ENCODE assay signal across 1 cellular context in the genomic region with DNA sequence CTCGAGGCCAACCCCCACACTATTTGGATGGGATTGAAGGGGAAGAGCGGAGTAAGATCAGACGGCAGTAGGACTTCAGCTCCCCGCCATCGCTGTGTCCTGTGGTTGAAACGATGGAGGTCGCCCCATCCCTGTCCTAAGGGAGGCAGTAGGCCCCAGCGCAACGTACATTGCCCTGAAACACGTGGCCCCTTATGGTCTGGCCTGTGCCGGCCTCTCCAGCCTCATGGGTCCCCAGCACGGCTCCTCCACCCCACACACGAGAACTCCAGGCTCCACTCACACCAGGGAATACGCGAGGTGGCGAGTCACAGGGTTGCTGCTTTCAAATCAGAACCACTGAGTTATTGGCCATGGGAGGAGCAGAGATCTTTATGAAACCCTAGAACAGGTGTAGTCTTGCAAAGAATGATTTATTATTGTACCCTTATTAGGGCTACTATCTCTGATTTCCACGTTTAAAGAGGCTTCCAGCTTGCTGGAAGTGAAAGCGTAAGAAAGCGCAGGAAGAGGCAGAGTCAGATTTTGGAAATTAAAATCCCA.
TF ChIP-seq lines count a peak whose summit lies in the region.

No MANE protein-coding gene starts in this region.

TF ChIP-seq in HepG2, 621 proteins besides CTCF, POLR2A, EP300 and RAD21 (continued from another document and continues in another):
- TF ChIP-seq, protein P1, sequence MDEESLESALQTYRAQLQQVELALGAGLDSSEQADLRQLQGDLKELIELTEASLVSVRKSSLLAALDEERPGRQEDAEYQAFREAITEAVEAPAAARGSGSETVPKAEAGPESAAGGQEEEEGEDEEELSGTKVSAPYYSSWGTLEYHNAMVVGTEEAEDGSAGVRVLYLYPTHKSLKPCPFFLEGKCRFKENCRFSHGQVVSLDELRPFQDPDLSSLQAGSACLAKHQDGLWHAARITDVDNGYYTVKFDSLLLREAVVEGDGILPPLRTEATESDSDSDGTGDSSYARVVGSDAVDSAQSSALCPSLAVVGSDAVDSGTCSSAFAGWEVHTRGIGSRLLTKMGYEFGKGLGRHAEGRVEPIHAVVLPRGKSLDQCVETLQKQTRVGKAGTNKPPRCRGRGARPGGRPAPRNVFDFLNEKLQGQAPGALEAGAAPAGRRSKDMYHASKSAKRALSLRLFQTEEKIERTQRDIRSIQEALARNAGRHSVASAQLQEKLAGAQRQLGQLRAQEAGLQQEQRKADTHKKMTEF (CRISPR knock-in tag; IDR thresholded peaks at IDR 0.05), result peak; percentile 54
- no peak for TF ChIP-seq ZNF282 (IDR thresholded peaks at IDR 0.05; ENCODE audit: partially characterized antibody)
- TF ChIP-seq SRSF4 (IDR thresholded peaks at IDR 0.05; ENCODE audit: low read depth, low read length, poor library complexity, severe bottlenecking), result no peak
- TF ChIP-seq, protein P2, sequence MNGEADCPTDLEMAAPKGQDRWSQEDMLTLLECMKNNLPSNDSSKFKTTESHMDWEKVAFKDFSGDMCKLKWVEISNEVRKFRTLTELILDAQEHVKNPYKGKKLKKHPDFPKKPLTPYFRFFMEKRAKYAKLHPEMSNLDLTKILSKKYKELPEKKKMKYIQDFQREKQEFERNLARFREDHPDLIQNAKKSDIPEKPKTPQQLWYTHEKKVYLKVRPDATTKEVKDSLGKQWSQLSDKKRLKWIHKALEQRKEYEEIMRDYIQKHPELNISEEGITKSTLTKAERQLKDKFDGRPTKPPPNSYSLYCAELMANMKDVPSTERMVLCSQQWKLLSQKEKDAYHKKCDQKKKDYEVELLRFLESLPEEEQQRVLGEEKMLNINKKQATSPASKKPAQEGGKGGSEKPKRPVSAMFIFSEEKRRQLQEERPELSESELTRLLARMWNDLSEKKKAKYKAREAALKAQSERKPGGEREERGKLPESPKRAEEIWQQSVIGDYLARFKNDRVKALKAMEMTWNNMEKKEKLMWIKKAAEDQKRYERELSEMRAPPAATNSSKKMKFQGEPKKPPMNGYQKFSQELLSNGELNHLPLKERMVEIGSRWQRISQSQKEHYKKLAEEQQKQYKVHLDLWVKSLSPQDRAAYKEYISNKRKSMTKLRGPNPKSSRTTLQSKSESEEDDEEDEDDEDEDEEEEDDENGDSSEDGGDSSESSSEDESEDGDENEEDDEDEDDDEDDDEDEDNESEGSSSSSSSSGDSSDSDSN (CRISPR knock-in tag; IDR thresholded peaks at IDR 0.05), result peak; percentile 56
- peak; percentile 75; the same call in 1 of the 2 replicates for TF ChIP-seq ZNF75D (CRISPR knock-in tag; IDR thresholded peaks at IDR 0.05; ENCODE audit: borderline replicate concordance)
- TF ChIP-seq ZNF251 (CRISPR knock-in tag; IDR thresholded peaks at IDR 0.05), result no peak
- no peak for TF ChIP-seq ZNF775 (CRISPR knock-in tag; IDR thresholded peaks at IDR 0.05; ENCODE audit: borderline replicate concordance)
- TF ChIP-seq ASH2L (IDR thresholded peaks at IDR 0.05; ENCODE audit: insufficient read length, low read depth, low read length), result peak; percentile 20
- TF ChIP-seq, protein P3, sequence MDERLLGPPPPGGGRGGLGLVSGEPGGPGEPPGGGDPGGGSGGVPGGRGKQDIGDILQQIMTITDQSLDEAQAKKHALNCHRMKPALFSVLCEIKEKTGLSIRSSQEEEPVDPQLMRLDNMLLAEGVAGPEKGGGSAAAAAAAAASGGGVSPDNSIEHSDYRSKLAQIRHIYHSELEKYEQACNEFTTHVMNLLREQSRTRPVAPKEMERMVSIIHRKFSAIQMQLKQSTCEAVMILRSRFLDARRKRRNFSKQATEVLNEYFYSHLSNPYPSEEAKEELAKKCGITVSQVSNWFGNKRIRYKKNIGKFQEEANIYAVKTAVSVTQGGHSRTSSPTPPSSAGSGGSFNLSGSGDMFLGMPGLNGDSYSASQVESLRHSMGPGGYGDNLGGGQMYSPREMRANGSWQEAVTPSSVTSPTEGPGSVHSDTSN (CRISPR knock-in tag; IDR thresholded peaks at IDR 0.05), result 0 out of 2 replicates have a peak, but pooled peaks have one; percentile 2
- TF ChIP-seq, protein P4, sequence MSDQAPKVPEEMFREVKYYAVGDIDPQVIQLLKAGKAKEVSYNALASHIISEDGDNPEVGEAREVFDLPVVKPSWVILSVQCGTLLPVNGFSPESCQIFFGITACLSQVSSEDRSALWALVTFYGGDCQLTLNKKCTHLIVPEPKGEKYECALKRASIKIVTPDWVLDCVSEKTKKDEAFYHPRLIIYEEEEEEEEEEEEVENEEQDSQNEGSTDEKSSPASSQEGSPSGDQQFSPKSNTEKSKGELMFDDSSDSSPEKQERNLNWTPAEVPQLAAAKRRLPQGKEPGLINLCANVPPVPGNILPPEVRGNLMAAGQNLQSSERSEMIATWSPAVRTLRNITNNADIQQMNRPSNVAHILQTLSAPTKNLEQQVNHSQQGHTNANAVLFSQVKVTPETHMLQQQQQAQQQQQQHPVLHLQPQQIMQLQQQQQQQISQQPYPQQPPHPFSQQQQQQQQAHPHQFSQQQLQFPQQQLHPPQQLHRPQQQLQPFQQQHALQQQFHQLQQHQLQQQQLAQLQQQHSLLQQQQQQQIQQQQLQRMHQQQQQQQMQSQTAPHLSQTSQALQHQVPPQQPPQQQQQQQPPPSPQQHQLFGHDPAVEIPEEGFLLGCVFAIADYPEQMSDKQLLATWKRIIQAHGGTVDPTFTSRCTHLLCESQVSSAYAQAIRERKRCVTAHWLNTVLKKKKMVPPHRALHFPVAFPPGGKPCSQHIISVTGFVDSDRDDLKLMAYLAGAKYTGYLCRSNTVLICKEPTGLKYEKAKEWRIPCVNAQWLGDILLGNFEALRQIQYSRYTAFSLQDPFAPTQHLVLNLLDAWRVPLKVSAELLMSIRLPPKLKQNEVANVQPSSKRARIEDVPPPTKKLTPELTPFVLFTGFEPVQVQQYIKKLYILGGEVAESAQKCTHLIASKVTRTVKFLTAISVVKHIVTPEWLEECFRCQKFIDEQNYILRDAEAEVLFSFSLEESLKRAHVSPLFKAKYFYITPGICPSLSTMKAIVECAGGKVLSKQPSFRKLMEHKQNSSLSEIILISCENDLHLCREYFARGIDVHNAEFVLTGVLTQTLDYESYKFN (CRISPR knock-in tag; conservative IDR thresholded peaks at IDR 0.05), result peak; percentile 13; the same call in 1 of the 2 replicates
- TF ChIP-seq ZNF773 (CRISPR knock-in tag; IDR thresholded peaks at IDR 0.05; ENCODE audit: borderline replicate concordance), result no peak
- TF ChIP-seq, protein P5, sequence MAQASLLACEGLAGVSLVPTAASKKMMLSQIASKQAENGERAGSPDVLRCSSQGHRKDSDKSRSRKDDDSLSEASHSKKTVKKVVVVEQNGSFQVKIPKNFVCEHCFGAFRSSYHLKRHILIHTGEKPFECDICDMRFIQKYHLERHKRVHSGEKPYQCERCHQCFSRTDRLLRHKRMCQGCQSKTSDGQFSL (CRISPR knock-in tag; IDR thresholded peaks at IDR 0.05), result peak; percentile 29; the same call in 1 of the 2 replicates
- no peak for TF ChIP-seq ZNF562 (CRISPR knock-in tag; IDR thresholded peaks at IDR 0.05; ENCODE audit: borderline replicate concordance)
- peak; percentile 87; the same call in 1 of the 2 replicates for TF ChIP-seq ZNF264 (CRISPR knock-in tag; IDR thresholded peaks at IDR 0.05)
- peak; percentile 16; the same call in 1 of the 2 replicates for TF ChIP-seq FOXA3 (CRISPR knock-in tag; IDR thresholded peaks at IDR 0.05)
- TF ChIP-seq CBX5 (CRISPR knock-in tag; IDR thresholded peaks at IDR 0.05; ENCODE audit: borderline replicate concordance), result peak; percentile 23; the same call in 1 of the 2 replicates
- TF ChIP-seq MYC (CRISPR knock-in tag; IDR thresholded peaks at IDR 0.05; ENCODE audit: borderline replicate concordance), result peak; percentile 98
- TF ChIP-seq EZH2 (conservative IDR thresholded peaks at IDR 0.05; ENCODE audit: low read depth, low read length), result no peak
- 0 out of 2 replicates have a peak, but pooled peaks have one; percentile 15 for TF ChIP-seq ZNF780A (CRISPR knock-in tag; IDR thresholded peaks at IDR 0.05)
- no peak for TF ChIP-seq RFX5 (IDR thresholded peaks at IDR 0.05; ENCODE audit: low read depth, low read length)
- peak; percentile 89 for TF ChIP-seq ZNF788 (CRISPR knock-in tag; IDR thresholded peaks at IDR 0.05; ENCODE audit: borderline replicate concordance)
- TF ChIP-seq ZNF883 (CRISPR knock-in tag; IDR thresholded peaks at IDR 0.05; ENCODE audit: not compliant biosample characterization), result peak; percentile 26
- TF ChIP-seq, protein P6, sequence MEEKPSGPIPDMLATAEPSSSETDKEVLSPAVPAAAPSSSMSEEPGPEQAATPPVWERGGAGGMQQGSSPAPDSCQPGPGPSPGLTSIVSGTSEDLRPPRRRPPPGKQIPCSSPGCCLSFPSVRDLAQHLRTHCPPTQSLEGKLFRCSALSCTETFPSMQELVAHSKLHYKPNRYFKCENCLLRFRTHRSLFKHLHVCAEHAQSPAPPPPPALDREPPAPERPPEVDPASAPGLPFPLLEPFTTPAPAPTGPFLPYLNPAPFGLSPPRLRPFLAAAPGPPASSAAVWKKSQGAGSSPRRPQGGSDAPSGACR (CRISPR knock-in tag; IDR thresholded peaks at IDR 0.05), result 0 out of 2 replicates have a peak, but pooled peaks have one; percentile 29
- peak; percentile 52 for TF ChIP-seq JARID2 (CRISPR knock-in tag; IDR thresholded peaks at IDR 0.05; ENCODE audit: insufficient replicate concordance)
- 0 out of 2 replicates have a peak, but pooled peaks have one; percentile 57 for TF ChIP-seq ELF4 (CRISPR knock-in tag; IDR thresholded peaks at IDR 0.05; ENCODE audit: borderline replicate concordance)
- peak; percentile 63; the same call in 1 of the 2 replicates for TF ChIP-seq ZNF616 (CRISPR knock-in tag; IDR thresholded peaks at IDR 0.05; ENCODE audit: low read depth)
- no peak for TF ChIP-seq HDAC6 (IDR thresholded peaks at IDR 0.05; ENCODE audit: low read depth, low read length)
- peak; percentile 57 for TF ChIP-seq TOPORS (CRISPR knock-in tag; IDR thresholded peaks at IDR 0.05)
- TF ChIP-seq, protein P7, sequence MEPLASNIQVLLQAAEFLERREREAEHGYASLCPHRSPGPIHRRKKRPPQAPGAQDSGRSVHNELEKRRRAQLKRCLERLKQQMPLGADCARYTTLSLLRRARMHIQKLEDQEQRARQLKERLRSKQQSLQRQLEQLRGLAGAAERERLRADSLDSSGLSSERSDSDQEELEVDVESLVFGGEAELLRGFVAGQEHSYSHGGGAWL (CRISPR knock-in tag; IDR thresholded peaks at IDR 0.05), result peak; percentile 92
- peak; percentile 44 for TF ChIP-seq PHF20 (CRISPR knock-in tag; IDR thresholded peaks at IDR 0.05)
- no peak for TF ChIP-seq ZNF543 (CRISPR knock-in tag; IDR thresholded peaks at IDR 0.05)
- TF ChIP-seq, protein P8, sequence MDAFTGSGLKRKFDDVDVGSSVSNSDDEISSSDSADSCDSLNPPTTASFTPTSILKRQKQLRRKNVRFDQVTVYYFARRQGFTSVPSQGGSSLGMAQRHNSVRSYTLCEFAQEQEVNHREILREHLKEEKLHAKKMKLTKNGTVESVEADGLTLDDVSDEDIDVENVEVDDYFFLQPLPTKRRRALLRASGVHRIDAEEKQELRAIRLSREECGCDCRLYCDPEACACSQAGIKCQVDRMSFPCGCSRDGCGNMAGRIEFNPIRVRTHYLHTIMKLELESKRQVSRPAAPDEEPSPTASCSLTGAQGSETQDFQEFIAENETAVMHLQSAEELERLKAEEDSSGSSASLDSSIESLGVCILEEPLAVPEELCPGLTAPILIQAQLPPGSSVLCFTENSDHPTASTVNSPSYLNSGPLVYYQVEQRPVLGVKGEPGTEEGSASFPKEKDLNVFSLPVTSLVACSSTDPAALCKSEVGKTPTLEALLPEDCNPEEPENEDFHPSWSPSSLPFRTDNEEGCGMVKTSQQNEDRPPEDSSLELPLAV (CRISPR knock-in tag; conservative IDR thresholded peaks at IDR 0.05; ENCODE audit: low read depth), result no peak
- TF ChIP-seq ARNT2 (CRISPR knock-in tag; IDR thresholded peaks at IDR 0.05; ENCODE audit: low read depth), result peak; percentile 63
- TF ChIP-seq MAFF (IDR thresholded peaks at IDR 0.05; ENCODE audit: low read depth, low read length), result no peak
- TF ChIP-seq BCL6 (CRISPR knock-in tag; IDR thresholded peaks at IDR 0.05), result no peak; the same call in 1 of the 2 replicates
- TF ChIP-seq, protein P9, sequence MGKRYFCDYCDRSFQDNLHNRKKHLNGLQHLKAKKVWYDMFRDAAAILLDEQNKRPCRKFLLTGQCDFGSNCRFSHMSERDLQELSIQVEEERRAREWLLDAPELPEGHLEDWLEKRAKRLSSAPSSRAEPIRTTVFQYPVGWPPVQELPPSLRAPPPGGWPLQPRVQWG (CRISPR knock-in tag; IDR thresholded peaks at IDR 0.05; ENCODE audit: borderline replicate concordance, low read depth), result no peak
- TF ChIP-seq, protein P10, sequence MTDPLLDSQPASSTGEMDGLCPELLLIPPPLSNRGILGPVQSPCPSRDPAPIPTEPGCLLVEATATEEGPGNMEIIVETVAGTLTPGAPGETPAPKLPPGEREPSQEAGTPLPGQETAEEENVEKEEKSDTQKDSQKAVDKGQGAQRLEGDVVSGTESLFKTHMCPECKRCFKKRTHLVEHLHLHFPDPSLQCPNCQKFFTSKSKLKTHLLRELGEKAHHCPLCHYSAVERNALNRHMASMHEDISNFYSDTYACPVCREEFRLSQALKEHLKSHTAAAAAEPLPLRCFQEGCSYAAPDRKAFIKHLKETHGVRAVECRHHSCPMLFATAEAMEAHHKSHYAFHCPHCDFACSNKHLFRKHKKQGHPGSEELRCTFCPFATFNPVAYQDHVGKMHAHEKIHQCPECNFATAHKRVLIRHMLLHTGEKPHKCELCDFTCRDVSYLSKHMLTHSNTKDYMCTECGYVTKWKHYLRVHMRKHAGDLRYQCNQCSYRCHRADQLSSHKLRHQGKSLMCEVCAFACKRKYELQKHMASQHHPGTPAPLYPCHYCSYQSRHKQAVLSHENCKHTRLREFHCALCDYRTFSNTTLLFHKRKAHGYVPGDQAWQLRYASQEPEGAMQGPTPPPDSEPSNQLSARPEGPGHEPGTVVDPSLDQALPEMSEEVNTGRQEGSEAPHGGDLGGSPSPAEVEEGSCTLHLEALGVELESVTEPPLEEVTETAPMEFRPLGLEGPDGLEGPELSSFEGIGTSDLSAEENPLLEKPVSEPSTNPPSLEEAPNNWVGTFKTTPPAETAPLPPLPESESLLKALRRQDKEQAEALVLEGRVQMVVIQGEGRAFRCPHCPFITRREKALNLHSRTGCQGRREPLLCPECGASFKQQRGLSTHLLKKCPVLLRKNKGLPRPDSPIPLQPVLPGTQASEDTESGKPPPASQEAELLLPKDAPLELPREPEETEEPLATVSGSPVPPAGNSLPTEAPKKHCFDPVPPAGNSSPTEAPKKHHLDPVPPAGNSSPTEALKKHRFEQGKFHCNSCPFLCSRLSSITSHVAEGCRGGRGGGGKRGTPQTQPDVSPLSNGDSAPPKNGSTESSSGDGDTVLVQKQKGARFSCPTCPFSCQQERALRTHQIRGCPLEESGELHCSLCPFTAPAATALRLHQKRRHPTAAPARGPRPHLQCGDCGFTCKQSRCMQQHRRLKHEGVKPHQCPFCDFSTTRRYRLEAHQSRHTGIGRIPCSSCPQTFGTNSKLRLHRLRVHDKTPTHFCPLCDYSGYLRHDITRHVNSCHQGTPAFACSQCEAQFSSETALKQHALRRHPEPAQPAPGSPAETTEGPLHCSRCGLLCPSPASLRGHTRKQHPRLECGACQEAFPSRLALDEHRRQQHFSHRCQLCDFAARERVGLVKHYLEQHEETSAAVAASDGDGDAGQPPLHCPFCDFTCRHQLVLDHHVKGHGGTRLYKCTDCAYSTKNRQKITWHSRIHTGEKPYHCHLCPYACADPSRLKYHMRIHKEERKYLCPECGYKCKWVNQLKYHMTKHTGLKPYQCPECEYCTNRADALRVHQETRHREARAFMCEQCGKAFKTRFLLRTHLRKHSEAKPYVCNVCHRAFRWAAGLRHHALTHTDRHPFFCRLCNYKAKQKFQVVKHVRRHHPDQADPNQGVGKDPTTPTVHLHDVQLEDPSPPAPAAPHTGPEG (CRISPR knock-in tag; IDR thresholded peaks at IDR 0.05), result peak; percentile 90
- peak; percentile 69 for TF ChIP-seq ZNF501 (CRISPR knock-in tag; IDR thresholded peaks at IDR 0.05)
